ENCODE assay signal across 8 cellular contexts in the genomic region with DNA sequence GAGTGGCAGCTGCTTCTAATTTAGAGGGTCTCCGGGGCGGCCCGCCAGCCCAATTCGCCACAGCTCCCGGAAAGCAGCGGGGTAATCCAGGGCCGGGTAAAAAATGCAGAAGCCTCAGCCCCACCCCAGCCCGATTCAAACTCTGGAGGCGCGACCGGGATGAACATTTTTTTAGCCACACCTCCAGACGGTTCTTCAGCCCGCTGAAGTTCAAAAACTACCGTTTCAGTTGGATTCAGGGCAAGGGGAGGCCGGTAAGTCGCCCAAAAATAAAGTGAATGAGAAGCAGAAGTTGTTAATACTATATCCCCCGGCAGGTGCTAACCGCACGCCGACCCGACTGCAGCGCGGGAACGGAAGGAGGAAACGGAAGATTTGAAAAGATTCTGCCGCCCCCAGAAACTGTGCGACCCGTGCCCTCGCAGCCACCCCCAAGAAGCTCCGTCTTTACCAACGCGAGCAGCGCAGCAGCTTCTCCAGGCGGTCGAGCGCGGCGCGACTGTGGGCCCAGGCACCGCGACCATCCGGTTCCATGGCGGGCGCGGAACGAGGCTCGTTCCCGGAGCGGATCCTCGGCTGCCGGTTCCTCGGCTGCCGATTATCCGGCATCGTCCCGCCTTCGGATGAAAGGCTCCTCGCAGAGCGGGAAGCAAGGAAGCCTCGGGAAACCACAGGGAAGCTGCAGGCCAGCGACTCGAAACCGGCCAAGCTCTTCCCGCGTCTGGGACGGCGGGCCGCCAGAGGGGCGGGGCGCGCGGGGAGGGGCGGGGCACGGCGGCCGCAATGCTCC.
A peak's percentile ranks its signal among the peaks of the same experiment; 100 is the strongest.
DNase-seq lines count a peak whose midpoint lies in the region; ATAC-seq and TF ChIP-seq lines count a peak whose summit lies in the region.

TSS of gene BARD1 (minus strand) at position 723 of the 790 bp plus-strand sequence. CDS start at position 609, 114 bp downstream.

- peak within 1 kb of the TSS; percentile 90 for H3K27ac ChIP-seq in muscle layer of colon (ENCODE audit: low read depth, low read length)

- ATAC-seq in GM18870 (IDR thresholded peaks at IDR 0.05; ENCODE audit: unreplicated experiment) (peak; percentile 34), HG03103 (IDR thresholded peaks at IDR 0.05; ENCODE audit: low read depth, unreplicated experiment) (peak; percentile 18)
- peak; percentile 51 for ATAC-seq in stimulated activated effector memory CD8-positive, alpha-beta T cell treated with anti-CD3 and anti-CD28 coated beads, Interleukin-12 subunit alpha, Interleukin-12 subunit beta, amount 100 ng/mL, for 72 hours

- H3K4me1 Mint-ChIP-seq in stimulated activated effector memory CD8-positive, alpha-beta T cell treated with anti-CD3 and anti-CD28 coated beads, Interleukin-12 subunit alpha, Interleukin-12 subunit beta, amount 100 ng/mL, for 72 hours = peaks cover 26% of the 10 kb centered on the region

- no peak for TF ChIP-seq CTCF in AG09319 (IDR thresholded peaks at IDR 0.05; ENCODE audit: low read depth, low read length)
- TF ChIP-seq CTCF in epithelial cell of esophagus (IDR thresholded peaks at IDR 0.05; ENCODE audit: insufficient read depth, low read depth, low read length, missing control alignments) = no peak

- peak within 1 kb of the TSS; percentile 66 for H3K9ac ChIP-seq in muscle layer of colon (ENCODE audit: low read length)

- H3K9me3 ChIP-seq in muscle layer of colon (ENCODE audit: low read length) = no peaks in the 10 kb centered on the region

- peak within 1 kb of the TSS; percentile 92 for H3K27ac Mint-ChIP-seq in stimulated activated effector memory CD8-positive, alpha-beta T cell treated with anti-CD3 and anti-CD28 coated beads, Interleukin-12 subunit alpha, Interleukin-12 subunit beta, amount 100 ng/mL, for 72 hours

- DNase-seq in AG09319 (ENCODE audit: extremely low read depth, low read depth) (peak; percentile 19), NCI-H526 (lab: John Stamatoyannopoulos, UW) (peak; percentile 21 to 53), epithelial cell of esophagus (ENCODE audit: low read depth) (peak; percentile 72)
- peak; percentile 17 to 24 for DNase-seq in activated CD8-positive, alpha-beta memory T cell treated with anti-CD3 and anti-CD28 coated beads for 4 hours (ENCODE audit: low read depth in 2 of 2)
- peak in 1 of 2 donors; percentile 83 for DNase-seq in stimulated activated effector memory CD8-positive, alpha-beta T cell treated with anti-CD3 and anti-CD28 coated beads, Interleukin-12 subunit alpha, Interleukin-12 subunit beta, amount 100 ng/mL, for 72 hours (ENCODE audit: low spot score in 2 of 2)

- no peaks in the 10 kb centered on the region for H3K36me3 ChIP-seq in muscle layer of colon (ENCODE audit: insufficient read depth, low read length)

- H3K36me3 Mint-ChIP-seq in stimulated activated effector memory CD8-positive, alpha-beta T cell treated with anti-CD3 and anti-CD28 coated beads, Interleukin-12 subunit alpha, Interleukin-12 subunit beta, amount 100 ng/mL, for 72 hours = peaks cover 21% of the 10 kb centered on the region

- H3K4me1 ChIP-seq in muscle layer of colon (ENCODE audit: insufficient read depth, low read length) = peaks cover 8% of the 10 kb centered on the region

- H3K27me3 ChIP-seq in muscle layer of colon (ENCODE audit: control insufficient read depth in 1 of 2, insufficient read depth in 2 of 2, low read length in 2 of 2) = no peaks in the 10 kb centered on the region

- H3K4me3 Mint-ChIP-seq in stimulated activated effector memory CD8-positive, alpha-beta T cell treated with anti-CD3 and anti-CD28 coated beads, Interleukin-12 subunit alpha, Interleukin-12 subunit beta, amount 100 ng/mL, for 72 hours = peak within 1 kb of the TSS; percentile 94

- H3K4me3 ChIP-seq in epithelial cell of esophagus (ENCODE audit: low read length) = peak within 1 kb of the TSS; percentile 88
- H3K4me3 ChIP-seq in muscle layer of colon (ENCODE audit: low read depth in 1 of 2, low read length in 2 of 2) = peak within 1 kb of the TSS; percentile 85 to 93

- H3K9me3 Mint-ChIP-seq in stimulated activated effector memory CD8-positive, alpha-beta T cell treated with anti-CD3 and anti-CD28 coated beads, Interleukin-12 subunit alpha, Interleukin-12 subunit beta, amount 100 ng/mL, for 72 hours = no peaks in the 10 kb centered on the region
